ENCODE assay signal across 17 cellular contexts in the genomic region with DNA sequence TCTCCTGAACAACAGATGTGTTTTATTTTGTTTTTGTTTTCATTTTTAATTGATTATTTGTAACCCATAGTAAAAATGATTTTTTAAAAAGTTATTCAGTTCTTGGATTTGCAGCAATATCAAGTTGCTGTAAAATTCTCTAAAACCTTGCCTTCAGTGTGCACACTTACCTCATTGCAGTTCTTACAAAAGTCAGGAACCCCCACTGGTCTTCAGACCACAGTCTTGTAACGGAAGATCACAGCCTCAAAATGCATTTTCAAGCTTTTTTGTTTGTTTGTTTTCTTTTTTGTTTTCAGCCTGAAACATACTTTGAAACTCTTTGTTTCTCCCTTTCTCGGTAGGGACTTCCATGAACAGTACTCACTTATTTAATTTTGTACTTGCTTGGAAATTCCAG.
"Had no signal": no experiment of that assay in that cellular context is flagged by ENCODE, and none has a peak within 500 bp of the region (broad histone marks: within the 10 kb centered on the region; RNA-seq: fewer than 3 reads in every experiment).

No MANE protein-coding gene starts in this region.

- H3K4me1 ChIP-seq: foreskin keratinocyte, lower lobe of right lung, sigmoid colon, spleen had no signal

- H3K27ac ChIP-seq: dorsolateral prefrontal cortex, foreskin keratinocyte, lower lobe of right lung, sigmoid colon, spleen had no signal

- H3K4me3 ChIP-seq: dorsolateral prefrontal cortex, lower lobe of right lung, sigmoid colon, spleen had no signal

- H3K36me3 ChIP-seq: lower lobe of right lung, sigmoid colon, spleen had no signal

- DNase-seq: activated CD4-positive, alpha-beta T cell treated with anti-CD3 and anti-CD28 coated beads, Interleukin-2, amount 10 ng/mL, durations not matched to agents 24 days and 14 days; activated CD8-positive, alpha-beta T cell treated with anti-CD3 and anti-CD28 coated beads, Interleukin-2, amount 10 ng/mL, durations not matched to agents 7 days and 5 days; activated naive CD4-positive, alpha-beta T cell treated with anti-CD3 and anti-CD28 coated beads, Interleukin-2, amount 10 ng/mL, durations not matched to agents 7 days and 5 days; activated naive CD8-positive, alpha-beta T cell treated with anti-CD3 and anti-CD28 coated beads, Interleukin-2, amount 50 U/mL, for 24 hours; activated T-cell treated with anti-CD3 and anti-CD28 coated beads, Interleukin-2, amount 50 U/mL, for 4 hours; anterior cingulate cortex; caudate nucleus; dorsolateral prefrontal cortex; foreskin keratinocyte; hypothalamus; lower lobe of right lung; nucleus accumbens; posterior cingulate gyrus; sigmoid colon; spleen; stimulated activated CD4-positive, alpha-beta T cell treated with anti-CD3 and anti-CD28 coated beads, Interleukin-4, amount 100 ng/mL, for 4 hours had no signal

- ATAC-seq: activated CD8-positive, alpha-beta T cell treated with anti-CD3 and anti-CD28 coated beads, Interleukin-2, amount 10 ng/mL, durations not matched to agents 7 days and 5 days; activated naive CD8-positive, alpha-beta T cell treated with anti-CD3 and anti-CD28 coated beads, Interleukin-2, amount 50 U/mL, for 24 hours; activated T-cell treated with anti-CD3 and anti-CD28 coated beads, Interleukin-2, amount 50 U/mL, for 4 hours; foreskin keratinocyte; lower lobe of right lung; stimulated activated memory B cell treated with anti-CD40 and anti-IgM and Interleukin-4, amounts not matched to agents 10 μg/mL and 1 μg/mL and 100 μg/mL, for 72 hours had no signal

- H3K27me3 ChIP-seq: dorsolateral prefrontal cortex, foreskin keratinocyte, sigmoid colon, spleen had no signal
